In the genomic region with DNA sequence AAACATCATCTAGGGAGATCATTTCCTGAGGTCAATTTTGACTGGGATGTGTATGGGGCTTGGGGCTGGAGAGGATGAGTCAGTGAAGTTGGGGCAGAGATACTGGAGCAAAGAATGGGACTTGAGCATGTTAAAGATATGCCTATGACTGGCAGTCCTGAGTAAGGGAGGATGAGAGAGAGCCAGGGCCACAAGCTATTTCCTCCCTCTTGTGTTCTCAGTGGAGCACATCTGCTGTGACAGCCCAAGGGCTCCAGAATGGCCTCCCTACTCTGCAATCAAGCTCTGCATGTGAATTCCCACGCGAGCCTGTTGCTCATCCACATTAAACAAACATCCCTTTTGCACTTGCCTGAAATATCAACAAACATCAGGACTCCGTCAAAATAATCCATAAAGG, we compare ENCODE assay signal across 11 cellular contexts. TPM values are rescaled to one million over a fixed set of nuclear protein-coding genes. Genes with fewer than 3 reads are reported as not detected.
DNase-seq lines count a peak whose midpoint lies in the region; ATAC-seq and TF ChIP-seq lines count a peak whose summit lies in the region.
"Had no signal": no experiment of that assay in that cellular context is flagged by ENCODE, and none has a peak within 500 bp of the region (broad histone marks: within the 10 kb centered on the region; RNA-seq: fewer than 3 reads in every experiment).

No MANE protein-coding gene starts in this region.

- no peaks in the 10 kb centered on the region for H3K79me2 ChIP-seq in neural progenitor cell (ENCODE audit: low read depth)
- H3K79me2 ChIP-seq: parathyroid adenoma had no signal

- intact Hi-C loops in uterus (cut with DNase I; ENCODE audit: low total_unique reads), result no loop called here

- H3K27me3 ChIP-seq in neural progenitor cell (no peaks in the 10 kb centered on the region), uterus (no peaks in the 10 kb centered on the region)

- TF ChIP-seq CTCF in endothelial cell (IDR thresholded peaks at IDR 0.05; ENCODE audit: unreplicated experiment) (no peak), neural progenitor cell (IDR thresholded peaks at IDR 0.05) (no peak), uterus (IDR thresholded peaks at IDR 0.05) (no peak)

- H3K4me1 Mint-ChIP-seq in endothelial cell (ENCODE audit: unreplicated experiment), result peaks cover 18% of the 10 kb centered on the region
- peaks cover 18% of the 10 kb centered on the region for H3K4me1 Mint-ChIP-seq in neural progenitor cell
- no peaks in the 10 kb centered on the region for H3K4me1 Mint-ChIP-seq in activated CD8-positive, alpha-beta memory T cell treated with anti-CD3 and anti-CD28 coated beads, Interleukin-2, amount 10 ng/mL, durations not matched to agents 7 days and 5 days

- H3K4me2 ChIP-seq in neural progenitor cell, result peak overlapping the region; percentile 43

- H3K9me3 Mint-ChIP-seq in endothelial cell (ENCODE audit: unreplicated experiment) (no peaks in the 10 kb centered on the region), neural progenitor cell (peaks cover 4% of the 10 kb centered on the region)
- peaks cover 2% of the 10 kb centered on the region for H3K9me3 Mint-ChIP-seq in activated CD8-positive, alpha-beta memory T cell treated with anti-CD3 and anti-CD28 coated beads, Interleukin-2, amount 10 ng/mL, durations not matched to agents 7 days and 5 days (ENCODE audit: low read depth)

- H3K36me3 Mint-ChIP-seq in endothelial cell (ENCODE audit: low read depth, unreplicated experiment) (no peaks in the 10 kb centered on the region), neural progenitor cell (no peaks in the 10 kb centered on the region)
- no peaks in the 10 kb centered on the region for H3K36me3 Mint-ChIP-seq in activated CD8-positive, alpha-beta memory T cell treated with anti-CD3 and anti-CD28 coated beads, Interleukin-2, amount 10 ng/mL, durations not matched to agents 7 days and 5 days
- H3K36me3 Mint-ChIP-seq: IgD-negative memory B cell had no signal

- H3K27ac Mint-ChIP-seq in endothelial cell (ENCODE audit: unreplicated experiment) (peak overlapping the region; percentile 10), neural progenitor cell (no peak overlapping the region)
- no peak overlapping the region for H3K27ac Mint-ChIP-seq in activated CD8-positive, alpha-beta memory T cell treated with anti-CD3 and anti-CD28 coated beads, Interleukin-2, amount 10 ng/mL, durations not matched to agents 7 days and 5 days
- H3K27ac Mint-ChIP-seq: IgD-negative memory B cell had no signal

- H3K4me1 ChIP-seq in neural progenitor cell (peaks cover 16% of the 10 kb centered on the region), uterus (no peaks in the 10 kb centered on the region)
- H3K4me1 ChIP-seq: parathyroid adenoma had no signal

- TF ChIP-seq POLR2A in uterus (IDR thresholded peaks at IDR 0.05), result no peak

- H3K4me3 Mint-ChIP-seq in endothelial cell (ENCODE audit: unreplicated experiment), result no peak overlapping the region
- H3K4me3 Mint-ChIP-seq in neural progenitor cell, result no peak overlapping the region
- H3K4me3 Mint-ChIP-seq in activated CD8-positive, alpha-beta memory T cell treated with anti-CD3 and anti-CD28 coated beads, Interleukin-2, amount 10 ng/mL, durations not matched to agents 7 days and 5 days, result no peak overlapping the region
- H3K4me3 Mint-ChIP-seq: IgD-negative memory B cell had no signal

- H3K9me3 ChIP-seq in neural progenitor cell (ENCODE audit: low read depth) (peaks cover 7% of the 10 kb centered on the region), uterus (no peaks in the 10 kb centered on the region)

- no peak overlapping the region for H3K9ac ChIP-seq in neural progenitor cell
- H3K9ac ChIP-seq: parathyroid adenoma had no signal

- CTCF ChIA-PET in activated CD8-positive, alpha-beta memory T cell treated with anti-CD3 and anti-CD28 coated beads, Interleukin-2, amount 10 ng/mL, durations not matched to agents 7 days and 5 days (lab: Charles Lee), result no interaction called here

- DNase-seq in EL (peak; percentile 89), NCI-H226 (peak; percentile 83), endothelial cell (ENCODE audit: low spot score) (no peak), neural progenitor cell (ENCODE audit: low spot score) (no peak), occipital lobe (lab: John Stamatoyannopoulos, UW) (no peak), uterus (no peak), COLO829 (ENCODE audit: low spot score) (no peak)
- no peak for DNase-seq in activated CD8-positive, alpha-beta memory T cell treated with anti-CD3 and anti-CD28 coated beads, Interleukin-2, amount 10 ng/mL, durations not matched to agents 7 days and 5 days
- DNase-seq: SHP77 treated with DMSO at 0.1 percent for 48 hours had no signal

- H4K20me1 ChIP-seq in neural progenitor cell (ENCODE audit: low read depth), result no peaks in the 10 kb centered on the region

- ATAC-seq in activated CD8-positive, alpha-beta memory T cell treated with anti-CD3 and anti-CD28 coated beads, Interleukin-2, amount 10 ng/mL, durations not matched to agents 7 days and 5 days, result no peak

- H3K36me3 ChIP-seq in neural progenitor cell (no peaks in the 10 kb centered on the region), uterus (no peaks in the 10 kb centered on the region)

- H2AFZ ChIP-seq in neural progenitor cell (replicated peaks), result peak overlapping the region; percentile 26
- H2AFZ ChIP-seq: parathyroid adenoma had no signal

- H3K4me3 ChIP-seq in neural progenitor cell, result no peak overlapping the region
- H3K4me3 ChIP-seq in uterus, result no peak overlapping the region

- peaks cover 17% of the 10 kb centered on the region for H3F3A ChIP-seq in neural progenitor cell (ENCODE audit: low read depth)

- H3K27ac ChIP-seq in neural progenitor cell (no peak overlapping the region), uterus (no peak overlapping the region)
- H3K27ac ChIP-seq: parathyroid adenoma had no signal

- H3K27me3 Mint-ChIP-seq in endothelial cell (ENCODE audit: unreplicated experiment) (peaks cover 1% of the 10 kb centered on the region), neural progenitor cell (ENCODE audit: insufficient read depth, low read depth) (no peaks in the 10 kb centered on the region)
- H3K27me3 Mint-ChIP-seq in activated CD8-positive, alpha-beta memory T cell treated with anti-CD3 and anti-CD28 coated beads, Interleukin-2, amount 10 ng/mL, durations not matched to agents 7 days and 5 days, result peaks cover 3% of the 10 kb centered on the region

RNA-seq across cellular contexts. Expression of a gene that starts 9.3 kb away (rescaled TPM):
- total RNA-seq in endothelial cell (ENCODE audit: unreplicated experiment) (0.31 TPM), neural progenitor cell (ENCODE audit: low replicate concordance) (not detected in 2 replicates), occipital lobe (0.62 TPM), uterus (1 to 10 TPM in 1 of 4 donors, under 1 TPM in 3; 0.26 to 1.2 (median 0.52) TPM)
- under 1 TPM; 0.07 to 0.32 TPM for total RNA-seq in activated CD8-positive, alpha-beta memory T cell treated with anti-CD3 and anti-CD28 coated beads, Interleukin-2, amount 10 ng/mL, durations not matched to agents 7 days and 5 days

RNA-seq across cellular contexts. Expression of a gene that starts 31.8 kb away (rescaled TPM):
- total RNA-seq in endothelial cell (ENCODE audit: unreplicated experiment) (21.0 TPM), neural progenitor cell (ENCODE audit: low replicate concordance) (18.6 and 28.6 TPM in 2 replicates), occipital lobe (71.3 TPM), uterus (10 to 100 TPM; 19.1 to 77.7 (median 44.9) TPM)
- total RNA-seq in activated CD8-positive, alpha-beta memory T cell treated with anti-CD3 and anti-CD28 coated beads, Interleukin-2, amount 10 ng/mL, durations not matched to agents 7 days and 5 days, result 10 to 100 TPM; 27.5 to 31.1 TPM

RNA-seq across cellular contexts. Expression of a gene that starts 32.2 kb away (rescaled TPM):
- total RNA-seq in endothelial cell (ENCODE audit: unreplicated experiment) (33.7 TPM), neural progenitor cell (ENCODE audit: low replicate concordance) (33.6 and 56.8 TPM in 2 replicates), occipital lobe (53.2 TPM), uterus (100 to 1,000 TPM in 1 of 4 donors, 10 to 100 TPM in 3; 21.5 to 127 (median 38.5) TPM)
- 10 to 100 TPM; 59.3 to 64.0 TPM for total RNA-seq in activated CD8-positive, alpha-beta memory T cell treated with anti-CD3 and anti-CD28 coated beads, Interleukin-2, amount 10 ng/mL, durations not matched to agents 7 days and 5 days

Comparison
In these comparisons a context has a peak if more than half of its experiments do, and no peak if none do; other contexts are left out.
1. DNase-seq: peak in EL (single experiment) and NCI-H226 (single experiment); none in endothelial cell (single experiment), neural progenitor cell (single experiment), occipital lobe (single experiment), uterus (0 of 2), COLO829 (single experiment) and activated CD8-positive, alpha-beta memory T cell treated with anti-CD3 and anti-CD28 coated beads, Interleukin-2, amount 10 ng/mL, durations not matched to agents 7 days and 5 days (single experiment).